In genomic region chr1:150476754-150477153, GRCh38 we compare ENCODE assay signal across 19 cellular contexts. TPM values are rescaled to one million over a fixed set of nuclear protein-coding genes. Genes with fewer than 3 reads are reported as not detected.
DNase-seq lines count a peak whose midpoint lies in the region; ATAC-seq and TF ChIP-seq lines count a peak whose summit lies in the region.
"Had no signal": no experiment of that assay in that cellular context is flagged by ENCODE, and none has a peak within 500 bp of the region (broad histone marks: within the 10 kb centered on the region; RNA-seq: fewer than 3 reads in every experiment).

No MANE protein-coding gene starts in this region.

- H2AFZ ChIP-seq in PC-9, result no peak overlapping the region

- TF ChIP-seq CTCF in foreskin fibroblast (IDR thresholded peaks at IDR 0.05; ENCODE audit: low read depth, low read length) (no peak), gastrocnemius medialis (IDR thresholded peaks at IDR 0.05 in 4 of 5, conservative IDR thresholded peaks at IDR 0.05 in 1 of 5) (no peak), PC-9 (conservative IDR thresholded peaks at IDR 0.05) (no peak)

- H3K4me1 ChIP-seq in gastrocnemius medialis (peaks cover 61 to 69% of the 10 kb centered on the region in 2 donors), PC-9 (replicated peaks; ENCODE audit: insufficient read depth) (peaks cover 3% of the 10 kb centered on the region; the same call in 1 of the 2 replicates)

- no peaks in the 10 kb centered on the region for H3K27me3 Mint-ChIP-seq in activated naive CD4-positive, alpha-beta T cell treated with anti-CD3 and anti-CD28 coated beads, Interleukin-2, amount 50 U/mL, for 24 hours
- no peaks in the 10 kb centered on the region for H3K27me3 Mint-ChIP-seq in activated naive CD4-positive, alpha-beta T cell treated with anti-CD3 and anti-CD28 coated beads for 36 hours (ENCODE audit: low read depth)

- intact Hi-C loops in activated naive CD4-positive, alpha-beta T cell treated with anti-CD3 and anti-CD28 coated beads for 36 hours (cut with micrococcal nuclease), result no loop called here
- intact Hi-C loops in gastrocnemius medialis (cut with DNase I; ENCODE audit: low total_unique reads) (loop anchor here (1.0 kb wide), 1 partner anchor 59 kb away; no protein-coding TSS in a partner anchor), PC-9 (cut with micrococcal nuclease; ENCODE audit: unreplicated experiment) (no loop called here)

- H3K9me3 ChIP-seq in gastrocnemius medialis (no peaks in the 10 kb centered on the region), PC-9 (ENCODE audit: insufficient read depth, low read depth) (no peaks in the 10 kb centered on the region)
- H3K9me3 ChIP-seq: lower lobe of right lung had no signal

- no peak for TF ChIP-seq POLR2A in gastrocnemius medialis (IDR thresholded peaks at IDR 0.05)

- H3K9me2 ChIP-seq in PC-9 (ENCODE audit: insufficient read depth), result no peaks in the 10 kb centered on the region

- peak overlapping the region; percentile 14 for H3K27ac Mint-ChIP-seq in activated naive CD4-positive, alpha-beta T cell treated with anti-CD3 and anti-CD28 coated beads, Interleukin-2, amount 50 U/mL, for 24 hours
- H3K27ac Mint-ChIP-seq in activated naive CD4-positive, alpha-beta T cell treated with anti-CD3 and anti-CD28 coated beads for 36 hours, result no peak overlapping the region

- BruUV-seq in PC-9 (replicated peaks; lab: Mats Ljungman, UMichigan), result no TSS peak

- no peak overlapping the region for H3K4me3 Mint-ChIP-seq in activated naive CD4-positive, alpha-beta T cell treated with anti-CD3 and anti-CD28 coated beads, Interleukin-2, amount 50 U/mL, for 24 hours
- no peak overlapping the region for H3K4me3 Mint-ChIP-seq in activated naive CD4-positive, alpha-beta T cell treated with anti-CD3 and anti-CD28 coated beads for 36 hours

- H3K27ac ChIP-seq in gastrocnemius medialis (peak overlapping the region; percentile 82 to 86 (median 84)), PC-9 (no peak overlapping the region)
- H3K27ac ChIP-seq: lower lobe of right lung had no signal

- DNase-seq in activated naive CD4-positive, alpha-beta T cell treated with anti-CD3 and anti-CD28 coated beads for 36 hours, result no peak
- peak; percentile 93 for DNase-seq in SK-N-DZ (ENCODE audit: low spot score)
- DNase-seq in foreskin fibroblast, result peak; percentile 38 to 71
- no peak for DNase-seq in gastrocnemius medialis
- no peak for DNase-seq in HuH-7.5 (ENCODE audit: low spot score)
- no peak for DNase-seq in dedifferentiated amniotic fluid mesenchymal stem cell (ENCODE audit: extremely low spot score)
- DNase-seq in PC-9, result no peak
- DNase-seq: activated CD4-positive, alpha-beta T cell treated with anti-CD3 and anti-CD28 coated beads, Interleukin-2, amount 50 U/mL, for 4 hours; amniotic stem cell; cerebellar nuclear complex; lower lobe of right lung; NCI-H1694; NCI-H446 treated with DMSO at 0.1 percent for 48 hours; substantia nigra had no signal

- POLR2A ChIA-PET in PC-9 (lab: Charles Lee; ENCODE audit: unreplicated experiment), result no interaction called here

- peaks cover under 1% of the 10 kb centered on the region for H3K36me3 Mint-ChIP-seq in activated naive CD4-positive, alpha-beta T cell treated with anti-CD3 and anti-CD28 coated beads, Interleukin-2, amount 50 U/mL, for 24 hours
- H3K36me3 Mint-ChIP-seq in activated naive CD4-positive, alpha-beta T cell treated with anti-CD3 and anti-CD28 coated beads for 36 hours (ENCODE audit: low read depth), result peaks cover 4% of the 10 kb centered on the region

- H3K4me3 ChIP-seq in foreskin fibroblast (ENCODE audit: low read depth in 1 of 2, low read length in 2 of 2), result no peak overlapping the region
- H3K4me3 ChIP-seq in gastrocnemius medialis, result no peak overlapping the region
- H3K4me3 ChIP-seq in PC-9, result no peak overlapping the region
- H3K4me3 ChIP-seq: lower lobe of right lung had no signal

- H3K36me3 ChIP-seq in gastrocnemius medialis, result peaks cover 0 to 10% of the 10 kb centered on the region in 2 donors
- no peaks in the 10 kb centered on the region; the same call in 1 of the 2 replicates for H3K36me3 ChIP-seq in PC-9 (ENCODE audit: low read depth)

- ATAC-seq in gastrocnemius medialis, result no peak

- H3K9me3 Mint-ChIP-seq in activated naive CD4-positive, alpha-beta T cell treated with anti-CD3 and anti-CD28 coated beads, Interleukin-2, amount 50 U/mL, for 24 hours, result no peaks in the 10 kb centered on the region
- no peaks in the 10 kb centered on the region for H3K9me3 Mint-ChIP-seq in activated naive CD4-positive, alpha-beta T cell treated with anti-CD3 and anti-CD28 coated beads for 36 hours

- CTCF ChIA-PET in activated naive CD4-positive, alpha-beta T cell treated with anti-CD3 and anti-CD28 coated beads for 36 hours (lab: Charles Lee), result no interaction called here
- CTCF ChIA-PET in PC-9 (lab: Charles Lee), result no interaction called here

- no peak overlapping the region for H3K4me2 ChIP-seq in PC-9

- peaks cover 22% of the 10 kb centered on the region for H3F3A ChIP-seq in PC-9 (ENCODE audit: insufficient read depth, low read depth)

- no peaks in the 10 kb centered on the region for H3K27me3 ChIP-seq in gastrocnemius medialis
- H3K27me3 ChIP-seq in PC-9 (ENCODE audit: insufficient read depth, low read depth), result no peaks in the 10 kb centered on the region

- no peaks in the 10 kb centered on the region for H4K20me1 ChIP-seq in PC-9 (ENCODE audit: insufficient read depth)

- peaks cover 15% of the 10 kb centered on the region for H3K4me1 Mint-ChIP-seq in activated naive CD4-positive, alpha-beta T cell treated with anti-CD3 and anti-CD28 coated beads, Interleukin-2, amount 50 U/mL, for 24 hours
- peaks cover 7% of the 10 kb centered on the region for H3K4me1 Mint-ChIP-seq in activated naive CD4-positive, alpha-beta T cell treated with anti-CD3 and anti-CD28 coated beads for 36 hours (ENCODE audit: low read depth)

- H3K79me2 ChIP-seq in PC-9 (ENCODE audit: low read depth), result no peaks in the 10 kb centered on the region

- in situ Hi-C loops in gastrocnemius medialis (cut with MboI; ENCODE audit: low sequenced_read_pairs in 4 of 4), result no loop called here

RNA-seq across cellular contexts. Expression of gene TARS2, which starts 10.5 kb away (rescaled TPM):
- total RNA-seq in activated naive CD4-positive, alpha-beta T cell treated with anti-CD3 and anti-CD28 coated beads for 36 hours, result 10 to 100 TPM; 43.7 to 46.0 TPM
- 42.0 and 57.9 TPM in 2 replicates for polyA plus RNA-seq in SK-N-DZ (2014; cell fraction: cytosol; rRNA removed)
- polyA plus RNA-seq in SK-N-DZ (2014; cell fraction: nucleus; rRNA removed), result 30.7 and 38.4 TPM in 2 replicates
- total RNA-seq in gastrocnemius medialis (10 to 100 TPM; 15.0 to 26.7 (median 18.4) TPM), PC-9 (2021) (44.8 and 46.0 TPM in 2 replicates)

RNA-seq across cellular contexts. Expression of gene ECM1, which starts 31.2 kb away (rescaled TPM):
- total RNA-seq in activated naive CD4-positive, alpha-beta T cell treated with anti-CD3 and anti-CD28 coated beads for 36 hours, result under 1 TPM; 0.69 to 0.88 TPM
- polyA plus RNA-seq in SK-N-DZ (2014; cell fraction: cytosol; rRNA removed), result 1.2 and 1.3 TPM in 2 replicates
- polyA plus RNA-seq in SK-N-DZ (2014; cell fraction: nucleus; rRNA removed), result 8.0 and 10.6 TPM in 2 replicates
- total RNA-seq in gastrocnemius medialis (1 to 10 TPM; 1.5 to 8.5 (median 5.6) TPM), PC-9 (2021) (6.3 and 10.3 TPM in 2 replicates)

RNA-seq across cellular contexts. Expression of gene FALEC, which starts 38.8 kb away (rescaled TPM):
- total RNA-seq in activated naive CD4-positive, alpha-beta T cell treated with anti-CD3 and anti-CD28 coated beads for 36 hours, result not detected
- polyA plus RNA-seq in SK-N-DZ (2014; cell fraction: cytosol; rRNA removed), result 0.58 and 0.60 TPM in 2 replicates
- not detected in 2 replicates for polyA plus RNA-seq in SK-N-DZ (2014; cell fraction: nucleus; rRNA removed)
- not detected for total RNA-seq in gastrocnemius medialis
- 0.94 and 2.1 TPM in 2 replicates for total RNA-seq in PC-9 (2021)
- total RNA-seq: A673, LHCN-M2, lower lobe of right lung, SK-MEL-5 had no signal
- polyA plus RNA-seq: neural cell had no signal

Comparison
In these comparisons a context has a peak if more than half of its experiments do, and no peak if none do; other contexts are left out.
1. DNase-seq: peak in SK-N-DZ (single experiment) and foreskin fibroblast (2 of 2); none in activated naive CD4-positive, alpha-beta T cell treated with anti-CD3 and anti-CD28 coated beads for 36 hours (single experiment), gastrocnemius medialis (0 of 2), HuH-7.5 (single experiment), dedifferentiated amniotic fluid mesenchymal stem cell (single experiment) and PC-9 (0 of 2).